ENCODE assay signal across 8 cellular contexts in the genomic region with DNA sequence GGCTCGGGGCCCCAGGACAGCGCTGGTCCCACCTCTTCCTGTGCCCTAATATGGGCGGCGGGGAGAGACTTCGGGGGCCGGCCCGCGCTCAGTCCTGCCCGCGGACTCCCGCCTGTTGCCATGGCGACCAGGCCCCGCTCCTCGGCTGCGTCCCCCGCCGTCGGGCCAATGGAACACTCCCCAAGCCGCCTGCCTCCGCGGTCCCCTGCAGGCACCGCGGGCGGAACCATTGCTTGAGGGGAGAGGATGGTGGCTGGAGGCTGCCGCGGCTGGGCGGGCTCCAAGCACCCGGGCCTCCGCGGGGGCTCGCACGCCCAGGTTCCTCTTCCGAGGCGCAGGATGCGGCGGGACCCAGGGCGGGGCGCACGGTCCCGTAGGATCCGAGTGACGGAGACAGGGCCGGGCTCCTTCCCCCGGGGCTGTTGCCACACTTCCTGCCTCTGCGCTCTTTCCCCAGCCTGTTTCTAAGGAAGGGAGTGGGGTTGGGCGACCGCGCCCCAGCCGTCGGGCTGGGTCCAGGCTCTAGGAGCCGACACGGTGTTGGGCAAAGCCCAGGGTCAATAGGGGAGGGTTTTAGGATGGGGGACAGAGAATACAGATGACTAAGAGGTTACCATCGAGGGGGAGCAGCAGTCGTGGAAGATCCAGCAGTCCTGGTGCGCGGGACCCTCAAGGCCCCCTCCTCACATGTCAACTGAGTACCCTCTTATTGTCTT. TPM values are rescaled to one million over a fixed set of nuclear protein-coding genes. Genes with fewer than 3 reads are reported as not detected.
DNase-seq lines count a peak whose midpoint lies in the region; ATAC-seq and TF ChIP-seq lines count a peak whose summit lies in the region.

No MANE protein-coding gene starts in this region.

- H3K36me3 Mint-ChIP-seq in activated CD4-positive, alpha-beta T cell treated with anti-CD3 and anti-CD28 coated beads for 36 hours (ENCODE audit: low read depth) = peaks cover 18% of the 10 kb centered on the region
- H3K36me3 Mint-ChIP-seq in chondrocyte (ENCODE audit: low read depth) = peaks cover 2% of the 10 kb centered on the region

- H3K4me1 Mint-ChIP-seq in activated CD4-positive, alpha-beta T cell treated with anti-CD3 and anti-CD28 coated beads for 36 hours = peaks cover 28% of the 10 kb centered on the region
- peaks cover 48% of the 10 kb centered on the region for H3K4me1 Mint-ChIP-seq in chondrocyte (ENCODE audit: low read depth)

- no peaks in the 10 kb centered on the region for H3K9me3 Mint-ChIP-seq in activated CD4-positive, alpha-beta T cell treated with anti-CD3 and anti-CD28 coated beads for 36 hours (ENCODE audit: low read depth)
- H3K9me3 Mint-ChIP-seq in chondrocyte (ENCODE audit: low read depth) = no peaks in the 10 kb centered on the region

- peak overlapping the region; percentile 98 for H3K27ac Mint-ChIP-seq in activated CD4-positive, alpha-beta T cell treated with anti-CD3 and anti-CD28 coated beads for 36 hours
- peak overlapping the region; percentile 92 for H3K27ac Mint-ChIP-seq in chondrocyte (ENCODE audit: unreplicated experiment)

- POLR2A ChIA-PET in activated CD4-positive, alpha-beta T cell treated with anti-CD3 and anti-CD28 coated beads for 36 hours (lab: Charles Lee) = interaction anchor here (0.8 to 3.1 kb wide), 4 partner anchors 12 to 150 kb away, joined by 4 to 40 read pairs (median 8); no protein-coding TSS in a partner anchor

- no peak for TF ChIP-seq CTCF in chondrocyte (IDR thresholded peaks at IDR 0.05)

- intact Hi-C loops in activated CD4-positive, alpha-beta T cell treated with anti-CD3 and anti-CD28 coated beads for 36 hours (cut with DNase I, micrococcal nuclease) = loop anchor here (1.0 to 10.0 kb wide), 13 partner anchors 8 to 1828 kb away; partner anchors contain the start of genes TECR (in 2 of the 2), ADGRE5 (in 1 of the 2), CALR (in 1 of the 2) and IER2 (in 1 of the 2)

- DNase-seq in AG08396 (ENCODE audit: low spot score) (peak; percentile 97), NCI-H510A (lab: John Stamatoyannopoulos, UW) (peak; percentile 97), chondrocyte (ENCODE audit: low spot score) (peak; percentile 99), kidney tubule cell (ENCODE audit: low spot score) (peak; percentile 97)
- peak; percentile 99 for DNase-seq in activated CD4-positive, alpha-beta T cell treated with anti-CD3 and anti-CD28 coated beads for 36 hours
- DNase-seq in stimulated activated CD4-positive, alpha-beta T cell treated with anti-CD3 and anti-CD28 coated beads, Interleukin-15, amount 100 ng/mL, for 48 hours (ENCODE audit: low read depth in 2 of 2) = peak; percentile 95 to 97

- CTCF ChIA-PET in activated CD4-positive, alpha-beta T cell treated with anti-CD3 and anti-CD28 coated beads for 36 hours (lab: Charles Lee) = interaction anchor here (0.6 to 15.0 kb wide), 4 partner anchors 12 to 149 kb away, joined by 3 to 451 read pairs (median 162); partner anchors contain the start of gene HOOK2

- peak overlapping the region; percentile 92 for H3K4me3 Mint-ChIP-seq in activated CD4-positive, alpha-beta T cell treated with anti-CD3 and anti-CD28 coated beads for 36 hours
- H3K4me3 Mint-ChIP-seq in chondrocyte (ENCODE audit: unreplicated experiment) = peak overlapping the region; percentile 97

- no peaks in the 10 kb centered on the region for H3K27me3 Mint-ChIP-seq in activated CD4-positive, alpha-beta T cell treated with anti-CD3 and anti-CD28 coated beads for 36 hours
- H3K27me3 Mint-ChIP-seq in chondrocyte (ENCODE audit: low read depth) = no peaks in the 10 kb centered on the region

- ATAC-seq in GM18909 (IDR thresholded peaks at IDR 0.05; ENCODE audit: poor library complexity, unreplicated experiment) (peak; percentile 47), HG03159 (IDR thresholded peaks at IDR 0.05; ENCODE audit: unreplicated experiment) (peak; percentile 41)
- ATAC-seq in activated CD4-positive, alpha-beta T cell treated with anti-CD3 and anti-CD28 coated beads for 36 hours = peak; percentile 48

RNA-seq across cellular contexts. Expression of gene JUNB, which starts 1.2 kb away (rescaled TPM):
- 100 to 1,000 TPM; 375 to 412 TPM for total RNA-seq in activated CD4-positive, alpha-beta T cell treated with anti-CD3 and anti-CD28 coated beads for 36 hours
- 99.0 to 129 TPM (median 122 TPM) in 3 replicates for total RNA-seq in chondrocyte

RNA-seq across cellular contexts. Expression of gene PRDX2, which starts 11.5 kb away (rescaled TPM):
- 100 to 1,000 TPM; 261 to 325 TPM for total RNA-seq in activated CD4-positive, alpha-beta T cell treated with anti-CD3 and anti-CD28 coated beads for 36 hours
- total RNA-seq in chondrocyte = 184 to 211 TPM (median 190 TPM) in 3 replicates

RNA-seq across cellular contexts. Expression of gene THSD8, which starts 11.8 kb away (rescaled TPM):
- total RNA-seq in activated CD4-positive, alpha-beta T cell treated with anti-CD3 and anti-CD28 coated beads for 36 hours = 10 to 100 TPM; 31.0 to 48.2 TPM
- 3.6 to 5.4 TPM (median 4.5 TPM) in 3 replicates for total RNA-seq in chondrocyte

RNA-seq across cellular contexts. Expression of gene HOOK2, which starts 14.7 kb away (rescaled TPM):
- 10 to 100 TPM; 20.4 to 20.9 TPM for total RNA-seq in activated CD4-positive, alpha-beta T cell treated with anti-CD3 and anti-CD28 coated beads for 36 hours
- total RNA-seq in chondrocyte = 26.8 to 34.0 TPM (median 30.5 TPM) in 3 replicates

RNA-seq across cellular contexts. Expression of gene RNASEH2A, which starts 16.3 kb away (rescaled TPM):
- 10 to 100 TPM; 27.0 to 51.1 TPM for total RNA-seq in activated CD4-positive, alpha-beta T cell treated with anti-CD3 and anti-CD28 coated beads for 36 hours
- total RNA-seq in chondrocyte = 9.9 to 22.8 TPM (median 11.9 TPM) in 3 replicates

Comparison
In these comparisons a context has a peak if more than half of its experiments do, and no peak if none do; other contexts are left out.
1. Peak in every context shown above with its lines: DNase-seq and ATAC-seq.